Comparison of ENCODE assay signal across 2 cellular contexts in the genomic region with DNA sequence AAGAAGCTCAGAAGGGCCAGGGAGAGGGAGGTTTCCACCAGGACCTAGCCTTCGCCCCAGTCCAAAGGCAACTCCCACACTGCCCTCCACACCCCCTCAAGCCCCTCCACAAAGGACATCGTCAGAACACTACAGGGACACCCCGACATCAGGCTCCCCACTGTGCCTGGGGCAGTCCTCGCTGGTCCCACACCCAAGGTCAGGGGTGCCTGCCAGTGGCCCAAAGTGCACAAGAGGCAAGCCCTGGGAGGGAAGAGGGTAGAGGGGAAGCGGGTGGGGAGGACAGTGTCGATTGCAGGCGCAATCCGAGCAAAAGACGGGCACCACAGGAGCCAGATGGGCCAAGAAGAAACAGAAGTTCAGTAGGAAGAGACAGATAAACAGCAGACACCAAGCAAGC.
TF ChIP-seq lines count a peak whose summit lies in the region.

No MANE protein-coding gene starts in this region.

TF ChIP-seq in GM23338, 12 proteins besides CTCF, POLR2A, EP300 and RAD21 (continued from another document):
- TF ChIP-seq, protein P1, sequence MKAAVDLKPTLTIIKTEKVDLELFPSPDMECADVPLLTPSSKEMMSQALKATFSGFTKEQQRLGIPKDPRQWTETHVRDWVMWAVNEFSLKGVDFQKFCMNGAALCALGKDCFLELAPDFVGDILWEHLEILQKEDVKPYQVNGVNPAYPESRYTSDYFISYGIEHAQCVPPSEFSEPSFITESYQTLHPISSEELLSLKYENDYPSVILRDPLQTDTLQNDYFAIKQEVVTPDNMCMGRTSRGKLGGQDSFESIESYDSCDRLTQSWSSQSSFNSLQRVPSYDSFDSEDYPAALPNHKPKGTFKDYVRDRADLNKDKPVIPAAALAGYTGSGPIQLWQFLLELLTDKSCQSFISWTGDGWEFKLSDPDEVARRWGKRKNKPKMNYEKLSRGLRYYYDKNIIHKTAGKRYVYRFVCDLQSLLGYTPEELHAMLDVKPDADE (IDR thresholded peaks at IDR 0.05): no peak
- no peak for TF ChIP-seq ZNF114 (CRISPR knock-in tag; IDR thresholded peaks at IDR 0.05)
- TF ChIP-seq EZH2 (IDR thresholded peaks at IDR 0.05; ENCODE audit: low read depth, unreplicated experiment): no peak
- no peak for TF ChIP-seq STAT1 (IDR thresholded peaks at IDR 0.05; ENCODE audit: unreplicated experiment)
- no peak for TF ChIP-seq EZH2phosphoT487 (IDR thresholded peaks at IDR 0.05; ENCODE audit: unreplicated experiment)
- TF ChIP-seq CREB1 (CRISPR knock-in tag; IDR thresholded peaks at IDR 0.05; ENCODE audit: low read depth): no peak
- TF ChIP-seq NANOG (IDR thresholded peaks at IDR 0.05; ENCODE audit: borderline replicate concordance): no peak
- TF ChIP-seq, protein P2, sequence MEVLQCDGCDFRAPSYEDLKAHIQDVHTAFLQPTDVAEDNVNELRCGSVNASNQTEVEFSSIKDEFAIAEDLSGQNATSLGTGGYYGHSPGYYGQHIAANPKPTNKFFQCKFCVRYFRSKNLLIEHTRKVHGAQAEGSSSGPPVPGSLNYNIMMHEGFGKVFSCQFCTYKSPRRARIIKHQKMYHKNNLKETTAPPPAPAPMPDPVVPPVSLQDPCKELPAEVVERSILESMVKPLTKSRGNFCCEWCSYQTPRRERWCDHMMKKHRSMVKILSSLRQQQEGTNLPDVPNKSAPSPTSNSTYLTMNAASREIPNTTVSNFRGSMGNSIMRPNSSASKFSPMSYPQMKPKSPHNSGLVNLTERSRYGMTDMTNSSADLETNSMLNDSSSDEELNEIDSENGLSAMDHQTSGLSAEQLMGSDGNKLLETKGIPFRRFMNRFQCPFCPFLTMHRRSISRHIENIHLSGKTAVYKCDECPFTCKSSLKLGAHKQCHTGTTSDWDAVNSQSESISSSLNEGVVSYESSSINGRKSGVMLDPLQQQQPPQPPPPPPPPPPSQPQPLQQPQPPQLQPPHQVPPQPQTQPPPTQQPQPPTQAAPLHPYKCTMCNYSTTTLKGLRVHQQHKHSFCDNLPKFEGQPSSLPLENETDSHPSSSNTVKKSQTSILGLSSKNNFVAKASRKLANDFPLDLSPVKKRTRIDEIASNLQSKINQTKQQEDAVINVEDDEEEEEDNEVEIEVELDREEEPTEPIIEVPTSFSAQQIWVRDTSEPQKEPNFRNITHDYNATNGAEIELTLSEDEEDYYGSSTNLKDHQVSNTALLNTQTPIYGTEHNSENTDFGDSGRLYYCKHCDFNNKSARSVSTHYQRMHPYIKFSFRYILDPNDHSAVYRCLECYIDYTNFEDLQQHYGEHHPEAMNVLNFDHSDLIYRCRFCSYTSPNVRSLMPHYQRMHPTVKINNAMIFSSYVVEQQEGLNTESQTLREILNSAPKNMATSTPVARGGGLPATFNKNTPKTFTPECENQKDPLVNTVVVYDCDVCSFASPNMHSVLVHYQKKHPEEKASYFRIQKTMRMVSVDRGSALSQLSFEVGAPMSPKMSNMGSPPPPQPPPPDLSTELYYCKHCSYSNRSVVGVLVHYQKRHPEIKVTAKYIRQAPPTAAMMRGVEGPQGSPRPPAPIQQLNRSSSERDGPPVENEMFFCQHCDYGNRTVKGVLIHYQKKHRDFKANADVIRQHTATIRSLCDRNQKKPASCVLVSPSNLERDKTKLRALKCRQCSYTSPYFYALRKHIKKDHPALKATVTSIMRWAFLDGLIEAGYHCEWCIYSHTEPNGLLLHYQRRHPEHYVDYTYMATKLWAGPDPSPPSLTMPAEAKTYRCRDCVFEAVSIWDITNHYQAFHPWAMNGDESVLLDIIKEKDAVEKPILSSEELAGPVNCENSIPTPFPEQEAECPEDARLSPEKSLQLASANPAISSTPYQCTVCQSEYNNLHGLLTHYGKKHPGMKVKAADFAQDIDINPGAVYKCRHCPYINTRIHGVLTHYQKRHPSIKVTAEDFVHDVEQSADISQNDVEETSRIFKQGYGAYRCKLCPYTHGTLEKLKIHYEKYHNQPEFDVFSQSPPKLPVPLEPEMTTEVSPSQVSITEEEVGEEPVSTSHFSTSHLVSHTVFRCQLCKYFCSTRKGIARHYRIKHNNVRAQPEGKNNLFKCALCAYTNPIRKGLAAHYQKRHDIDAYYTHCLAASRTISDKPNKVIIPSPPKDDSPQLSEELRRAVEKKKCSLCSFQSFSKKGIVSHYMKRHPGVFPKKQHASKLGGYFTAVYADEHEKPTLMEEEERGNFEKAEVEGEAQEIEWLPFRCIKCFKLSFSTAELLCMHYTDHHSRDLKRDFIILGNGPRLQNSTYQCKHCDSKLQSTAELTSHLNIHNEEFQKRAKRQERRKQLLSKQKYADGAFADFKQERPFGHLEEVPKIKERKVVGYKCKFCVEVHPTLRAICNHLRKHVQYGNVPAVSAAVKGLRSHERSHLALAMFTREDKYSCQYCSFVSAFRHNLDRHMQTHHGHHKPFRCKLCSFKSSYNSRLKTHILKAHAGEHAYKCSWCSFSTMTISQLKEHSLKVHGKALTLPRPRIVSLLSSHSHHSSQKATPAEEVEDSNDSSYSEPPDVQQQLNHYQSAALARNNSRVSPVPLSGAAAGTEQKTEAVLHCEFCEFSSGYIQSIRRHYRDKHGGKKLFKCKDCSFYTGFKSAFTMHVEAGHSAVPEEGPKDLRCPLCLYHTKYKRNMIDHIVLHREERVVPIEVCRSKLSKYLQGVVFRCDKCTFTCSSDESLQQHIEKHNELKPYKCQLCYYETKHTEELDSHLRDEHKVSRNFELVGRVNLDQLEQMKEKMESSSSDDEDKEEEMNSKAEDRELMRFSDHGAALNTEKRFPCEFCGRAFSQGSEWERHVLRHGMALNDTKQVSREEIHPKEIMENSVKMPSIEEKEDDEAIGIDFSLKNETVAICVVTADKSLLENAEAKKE (CRISPR knock-in tag; IDR thresholded peaks at IDR 0.05): no peak
- TF ChIP-seq ZNF331 (CRISPR knock-in tag; IDR thresholded peaks at IDR 0.05; ENCODE audit: low read depth): no peak

TF ChIP-seq in WTC11, 78 proteins besides CTCF, POLR2A, EP300 and RAD21 (continued from another document):
- TF ChIP-seq, protein P3, sequence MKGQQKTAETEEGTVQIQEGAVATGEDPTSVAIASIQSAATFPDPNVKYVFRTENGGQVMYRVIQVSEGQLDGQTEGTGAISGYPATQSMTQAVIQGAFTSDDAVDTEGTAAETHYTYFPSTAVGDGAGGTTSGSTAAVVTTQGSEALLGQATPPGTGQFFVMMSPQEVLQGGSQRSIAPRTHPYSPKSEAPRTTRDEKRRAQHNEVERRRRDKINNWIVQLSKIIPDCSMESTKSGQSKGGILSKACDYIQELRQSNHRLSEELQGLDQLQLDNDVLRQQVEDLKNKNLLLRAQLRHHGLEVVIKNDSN (CRISPR knock-in tag; IDR thresholded peaks at IDR 0.05): no peak
- TF ChIP-seq SMAD4 (CRISPR knock-in tag; IDR thresholded peaks at IDR 0.05): no peak
